In the genomic region with DNA sequence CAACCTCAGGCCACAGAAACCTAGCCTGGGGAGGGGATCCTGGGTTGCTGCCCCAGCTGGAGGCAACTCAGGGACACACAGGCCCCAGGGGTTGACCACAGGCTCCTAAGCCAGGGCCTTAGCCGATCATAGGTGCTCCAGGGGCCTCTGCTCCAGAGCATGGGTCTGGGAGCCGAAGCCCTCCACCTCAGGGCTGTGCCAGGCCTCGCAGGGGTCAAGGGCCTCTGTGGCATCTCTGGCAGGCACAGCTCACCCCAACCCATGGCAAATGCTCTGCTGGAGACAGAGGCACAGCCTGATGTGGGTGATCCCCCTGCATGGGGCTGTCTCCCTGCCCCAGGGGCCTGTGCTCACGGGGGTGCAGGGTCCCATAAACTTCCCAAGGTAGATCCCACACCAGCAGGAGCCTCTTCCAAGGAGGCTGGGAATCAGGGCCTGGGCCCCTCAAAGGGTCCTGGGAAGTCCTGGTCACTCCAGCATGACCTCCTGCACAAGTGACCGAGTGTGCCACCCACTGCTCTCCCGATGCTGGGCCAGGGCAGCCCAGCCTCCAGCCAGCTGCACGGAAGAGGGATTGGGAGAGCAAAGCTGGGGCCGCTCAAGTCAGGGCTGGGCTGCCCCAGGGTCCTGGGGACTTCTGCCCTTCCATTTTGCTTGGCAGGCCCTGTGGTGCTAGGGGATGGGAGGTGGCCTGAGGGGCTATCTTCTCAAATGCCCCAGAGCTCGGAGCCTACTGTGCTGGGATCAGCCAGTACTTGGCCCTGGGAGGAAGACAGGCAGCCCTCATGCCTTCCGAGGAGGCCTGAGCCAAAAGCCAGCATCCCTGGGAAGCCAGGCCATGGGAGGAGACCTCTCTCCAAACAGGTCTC, we compare ENCODE assay signal across 16 cellular contexts. TPM values are rescaled to one million over a fixed set of nuclear protein-coding genes. Genes with fewer than 3 reads are reported as not detected.
A peak's percentile ranks its signal among the peaks of the same experiment; 100 is the strongest.
DNase-seq lines count a peak whose midpoint lies in the region; ATAC-seq and TF ChIP-seq lines count a peak whose summit lies in the region.
"Had no signal": no experiment of that assay in that cellular context is flagged by ENCODE, and none has a peak within 500 bp of the region (broad histone marks: within the 10 kb centered on the region; RNA-seq: fewer than 3 reads in every experiment).

No MANE protein-coding gene starts in this region.

- peaks cover 0 to 2% of the 10 kb centered on the region in 2 donors for H3K4me1 ChIP-seq in lung (ENCODE audit: control insufficient read depth in 2 of 2, insufficient read depth in 2 of 2, low read length in 2 of 2)

- DNase-seq in GM13977 (ENCODE audit: low spot score): peak; percentile 8
- no peak for DNase-seq in RWPE1 (ENCODE audit: low spot score)
- peak; percentile 25 for DNase-seq in lung (ENCODE audit: low spot score)
- DNase-seq in smooth muscle cell of the brain vasculature (ENCODE audit: low read depth, low spot score): peak; percentile 73
- DNase-seq in NCI-H2107 treated with DMSO at 0.1 percent for 48 hours (lab: John Stamatoyannopoulos, UW; ENCODE audit: unreplicated experiment): no peak
- no peak for DNase-seq in activated gamma-delta T cell (lab: John Stamatoyannopoulos, UW)
- DNase-seq in posterior vena cava (ENCODE audit: low spot score): no peak
- no peak for DNase-seq in OCI-M1 (lab: John Stamatoyannopoulos, UW)
- DNase-seq: activated CD4-positive, alpha-beta memory T cell treated with anti-CD3 and anti-CD28 coated beads for 36 hours; small intestine; stimulated activated naive CD8-positive, alpha-beta T cell treated with anti-CD3 and anti-CD28 coated beads, Interleukin-15, amount 100 ng/mL, for 72 hours had no signal

- in situ Hi-C loops in GM13977 (cut with MboI; ENCODE audit: low pct_unique_long_range_greater_than_20kb, low sequenced_read_pairs, unreplicated experiment): no loop called here

- intact Hi-C loops in posterior vena cava (cut with DNase I): no loop called here

- peaks cover 0 to 2% of the 10 kb centered on the region in 2 donors for H3K9me3 ChIP-seq in lung (ENCODE audit: control insufficient read depth in 2 of 2, insufficient read depth in 1 of 2, low read length in 1 of 2)
- H3K9me3 ChIP-seq: neutrophil had no signal

- TF ChIP-seq CTCF in GM13977 (IDR thresholded peaks at IDR 0.05; ENCODE audit: extremely low read depth, insufficient read depth, missing control alignments) (no peak), RWPE1 (conservative IDR thresholded peaks at IDR 0.05; ENCODE audit: low read depth) (no peak), lung (IDR thresholded peaks at IDR 0.05; ENCODE audit: control extremely low read depth, extremely low read depth) (no peak)

- peak overlapping the region; percentile 83 for H3K27ac ChIP-seq in RWPE1
- no peak overlapping the region for H3K27ac ChIP-seq in lung (ENCODE audit: low read depth in 1 of 2, low read length in 1 of 2)
- H3K27ac ChIP-seq: neutrophil had no signal

- no peaks in the 10 kb centered on the region for H3K36me3 ChIP-seq in lung (ENCODE audit: control insufficient read depth in 2 of 2, insufficient read depth in 2 of 2, low read length in 2 of 2)
- H3K36me3 ChIP-seq: neutrophil had no signal

- H3K27me3 ChIP-seq in lung (ENCODE audit: control insufficient read depth, insufficient read depth): no peaks in the 10 kb centered on the region

- no peak overlapping the region for H3K4me3 ChIP-seq in lung

- ATAC-seq in lung (ENCODE audit: insufficient read depth, low FRiP score): no peak
- ATAC-seq: stimulated activated naive CD8-positive, alpha-beta T cell treated with anti-CD3 and anti-CD28 coated beads, Interleukin-15, amount 100 ng/mL, for 72 hours had no signal

- 89 to 95% methylated on average over 10 of the region's 10 CpGs for WGBS in lung, 2 donors

- CTCF ChIA-PET in RWPE1 (lab: Yijun Ruan, JAX): interaction anchor here (0.6 to 4.4 kb wide), 5 partner anchors 9 to 155 kb away, joined by 3 to 21 read pairs (median 3); no protein-coding TSS in a partner anchor

- POLR2A ChIA-PET in RWPE1 (lab: Yijun Ruan, JAX; ENCODE audit: low non-redundant PET): no interaction called here

RNA-seq across cellular contexts. Expression of gene PRSS38, which starts 22.2 kb away (rescaled TPM):
- not detected for total RNA-seq in lung
- not detected for polyA plus RNA-seq in lung
- total RNA-seq in posterior vena cava: not detected
- total RNA-seq: activated CD4-positive, alpha-beta memory T cell treated with anti-CD3 and anti-CD28 coated beads for 36 hours; chondrocyte; frontal cortex; M059J; OCI-LY7 had no signal
- polyA plus RNA-seq: small intestine had no signal

RNA-seq across cellular contexts. Expression of gene SNAP47, which starts 58.1 kb away (rescaled TPM):
- total RNA-seq in lung (10 to 100 TPM; 27.8 to 63.0 TPM), posterior vena cava (10 to 100 TPM; 14.8 to 16.3 TPM)
- polyA plus RNA-seq in lung: 10 to 100 TPM; 10.6 to 17.7 TPM

RNA-seq across cellular contexts. Expression of gene JMJD4, which starts 58.2 kb away (rescaled TPM):
- total RNA-seq in lung (10 to 100 TPM in 1 of 2 donors, 1 to 10 TPM in 1; 9.4 to 23.0 TPM), posterior vena cava (10 to 100 TPM; 10.3 to 11.4 TPM)
- 10 to 100 TPM; 12.3 to 18.9 TPM for polyA plus RNA-seq in lung

Comparison
In these comparisons a context has a peak if more than half of its experiments do, and no peak if none do; other contexts are left out.
1. DNase-seq: peak in GM13977 (single experiment), lung (single experiment) and smooth muscle cell of the brain vasculature (single experiment); none in RWPE1 (single experiment), NCI-H2107 treated with DMSO at 0.1 percent for 48 hours (single experiment), activated gamma-delta T cell (single experiment), posterior vena cava (single experiment) and OCI-M1 (single experiment).